Comparison of ENCODE assay signal across 8 cellular contexts in the genomic region with DNA sequence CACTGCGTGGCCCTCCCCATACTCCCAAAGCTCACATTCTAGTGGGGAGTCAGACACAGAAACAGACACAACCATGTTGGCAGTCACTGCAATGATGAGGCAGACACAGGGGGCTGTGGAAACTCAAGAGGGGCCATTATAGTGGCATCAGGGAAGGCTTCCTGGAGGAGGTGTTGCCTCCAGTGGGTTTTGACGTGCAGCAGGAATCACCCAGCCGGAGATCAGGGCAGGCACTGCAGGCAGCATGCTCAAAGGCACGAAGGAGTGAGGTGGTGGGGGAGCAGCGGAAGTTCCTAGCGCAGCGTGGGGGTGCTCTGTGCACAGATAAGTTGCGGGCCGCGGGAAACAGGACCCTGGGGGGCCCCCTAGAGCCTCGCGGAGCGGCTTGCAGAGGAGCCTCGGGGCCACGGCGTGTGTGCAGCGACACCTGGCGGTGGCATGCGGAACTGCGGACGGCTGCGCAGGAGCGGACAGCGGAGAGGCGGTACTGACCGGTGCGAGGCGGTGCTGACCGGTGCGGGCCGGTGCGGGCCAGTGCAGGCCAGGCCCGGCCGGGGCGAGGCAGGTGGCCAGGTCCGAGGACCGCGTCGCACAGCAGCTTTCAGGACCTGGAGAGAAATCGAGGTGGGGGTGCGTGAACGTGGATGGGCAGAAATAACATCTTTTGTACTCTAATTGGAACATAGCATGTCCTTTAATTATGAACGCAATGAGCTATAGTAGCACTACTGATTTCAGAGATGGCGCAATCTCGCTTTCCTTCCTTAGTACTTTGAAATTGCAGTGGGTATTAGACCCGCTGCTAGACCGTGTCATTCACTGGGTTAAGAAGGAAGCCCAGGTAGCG.
DNase-seq lines count a peak whose midpoint lies in the region; ATAC-seq and TF ChIP-seq lines count a peak whose summit lies in the region.

No MANE protein-coding gene starts in this region.

- peak; percentile 71 for DNase-seq in A172 (ENCODE audit: low spot score)
- DNase-seq in GM13977 (ENCODE audit: low spot score), result peak; percentile 91
- peak; percentile 53 for DNase-seq in HT1080 (ENCODE audit: low read depth)
- DNase-seq in T follicular helper cell (ENCODE audit: low read depth), result peak; percentile 67
- DNase-seq in activated naive CD8-positive, alpha-beta T cell treated with anti-CD3 and anti-CD28 coated beads, Interleukin-2, amount 10 ng/mL, durations not matched to agents 7 days and 5 days, result peak; percentile 89
- DNase-seq in heart left ventricle, result peak; percentile 63 to 88 (median 72)
- peak; percentile 11 for DNase-seq in pulmonary artery endothelial cell (ENCODE audit: low read depth, low spot score)
- peak; percentile 75 to 94 for DNase-seq in aorta

- peak; percentile 100 for TF ChIP-seq CTCF in GM13977 (IDR thresholded peaks at IDR 0.05; ENCODE audit: extremely low read depth, insufficient read depth, missing control alignments)
- TF ChIP-seq CTCF in heart left ventricle (IDR thresholded peaks at IDR 0.05), result peak in 11 of 12 donors; percentile 97 to 100 (median 99)

- peaks cover 0 to 34% (median 7%) of the 10 kb centered on the region in 9 donors for H3K27me3 ChIP-seq in heart left ventricle
- H3K27me3 ChIP-seq in aorta (ENCODE audit: control insufficient read depth in 1 of 2, insufficient read depth in 2 of 2, low read length in 1 of 2), result no peaks in the 10 kb centered on the region

- no peak for TF ChIP-seq POLR2A in heart left ventricle (IDR thresholded peaks at IDR 0.05)

- H3K36me3 ChIP-seq in heart left ventricle, result no peaks in the 10 kb centered on the region
- H3K36me3 ChIP-seq in aorta (ENCODE audit: control insufficient read depth in 1 of 2, insufficient read depth in 2 of 2, low read length in 1 of 2), result no peaks in the 10 kb centered on the region

- H3K4me1 ChIP-seq in heart left ventricle, result peaks cover 0 to 30% (median 11%) of the 10 kb centered on the region in 12 donors
- H3K4me1 ChIP-seq in aorta (ENCODE audit: control insufficient read depth in 1 of 2, insufficient read depth in 2 of 2, low read length in 2 of 2), result no peaks in the 10 kb centered on the region

- H3K27ac ChIP-seq in heart left ventricle (no peak overlapping the region), aorta (ENCODE audit: low read depth in 1 of 2, low read length in 2 of 2) (no peak overlapping the region)

- in situ Hi-C loops in GM13977 (cut with MboI; ENCODE audit: low pct_unique_long_range_greater_than_20kb, low sequenced_read_pairs, unreplicated experiment), result no loop called here

- POLR2A ChIA-PET in activated naive CD8-positive, alpha-beta T cell treated with anti-CD3 and anti-CD28 coated beads, Interleukin-2, amount 10 ng/mL, durations not matched to agents 7 days and 5 days (lab: Charles Lee), result interaction anchor here (2.9 kb wide), 1 partner anchor 155 kb away, joined by 11 read pairs; no protein-coding TSS in a partner anchor

- peak overlapping the region in 1 of 12 donors; percentile 12 for H3K4me3 ChIP-seq in heart left ventricle
- no peak overlapping the region for H3K4me3 ChIP-seq in aorta (ENCODE audit: low read length in 2 of 2)

- no peaks in the 10 kb centered on the region for H3K9me3 ChIP-seq in heart left ventricle
- H3K9me3 ChIP-seq in aorta (ENCODE audit: control insufficient read depth, low read length), result no peaks in the 10 kb centered on the region

- peak overlapping the region; percentile 18 for H3K4me3 Mint-ChIP-seq in activated naive CD8-positive, alpha-beta T cell treated with anti-CD3 and anti-CD28 coated beads, Interleukin-2, amount 10 ng/mL, durations not matched to agents 7 days and 5 days

- 18 to 40% (median 20%) methylated on average over 20 to 48 of the region's 48 CpGs for WGBS in heart left ventricle, 4 donors
- 18 to 20% methylated on average over 48 of the region's 48 CpGs for WGBS in aorta, 2 donors

- H3K36me3 Mint-ChIP-seq in activated naive CD8-positive, alpha-beta T cell treated with anti-CD3 and anti-CD28 coated beads, Interleukin-2, amount 10 ng/mL, durations not matched to agents 7 days and 5 days, result no peaks in the 10 kb centered on the region

- H3K27ac Mint-ChIP-seq in activated naive CD8-positive, alpha-beta T cell treated with anti-CD3 and anti-CD28 coated beads, Interleukin-2, amount 10 ng/mL, durations not matched to agents 7 days and 5 days, result peak overlapping the region; percentile 3

- intact Hi-C loops in heart left ventricle (cut with DNase I) (loop anchor here in 6 of 10 donors (1.0 to 10.0 kb wide), 8 partner anchors 346 to 814 kb away; a partner anchor contains a TSS), aorta (cut with DNase I) (loop anchor here (10.0 kb wide), 1 partner anchor 234 kb away; a partner anchor contains a TSS)

- peaks cover 23% of the 10 kb centered on the region for H3K27me3 Mint-ChIP-seq in activated naive CD8-positive, alpha-beta T cell treated with anti-CD3 and anti-CD28 coated beads, Interleukin-2, amount 10 ng/mL, durations not matched to agents 7 days and 5 days

- ATAC-seq in activated naive CD8-positive, alpha-beta T cell treated with anti-CD3 and anti-CD28 coated beads, Interleukin-2, amount 10 ng/mL, durations not matched to agents 7 days and 5 days (ENCODE audit: low read depth), result peak; percentile 81
- ATAC-seq in heart left ventricle, result peak; percentile 34 to 78 (median 72)
- ATAC-seq in aorta (ENCODE audit: low FRiP score), result peak; percentile 84

- no peaks in the 10 kb centered on the region for H3K9me3 Mint-ChIP-seq in activated naive CD8-positive, alpha-beta T cell treated with anti-CD3 and anti-CD28 coated beads, Interleukin-2, amount 10 ng/mL, durations not matched to agents 7 days and 5 days

- H3K4me1 Mint-ChIP-seq in activated naive CD8-positive, alpha-beta T cell treated with anti-CD3 and anti-CD28 coated beads, Interleukin-2, amount 10 ng/mL, durations not matched to agents 7 days and 5 days, result peaks cover 32% of the 10 kb centered on the region

Comparison
In these comparisons a context has a peak if more than half of its experiments do, and no peak if none do; other contexts are left out.
1. DNase-seq: peak in every context shown above with its lines; median percentile 91 in GM13977; 89 in activated naive CD8-positive, alpha-beta T cell treated with anti-CD3 and anti-CD28 coated beads, Interleukin-2, amount 10 ng/mL, durations not matched to agents 7 days and 5 days; 84 in aorta; 72 in heart left ventricle; 71 in A172; 67 in T follicular helper cell; 53 in HT1080; 11 in pulmonary artery endothelial cell.